In the genomic region with DNA sequence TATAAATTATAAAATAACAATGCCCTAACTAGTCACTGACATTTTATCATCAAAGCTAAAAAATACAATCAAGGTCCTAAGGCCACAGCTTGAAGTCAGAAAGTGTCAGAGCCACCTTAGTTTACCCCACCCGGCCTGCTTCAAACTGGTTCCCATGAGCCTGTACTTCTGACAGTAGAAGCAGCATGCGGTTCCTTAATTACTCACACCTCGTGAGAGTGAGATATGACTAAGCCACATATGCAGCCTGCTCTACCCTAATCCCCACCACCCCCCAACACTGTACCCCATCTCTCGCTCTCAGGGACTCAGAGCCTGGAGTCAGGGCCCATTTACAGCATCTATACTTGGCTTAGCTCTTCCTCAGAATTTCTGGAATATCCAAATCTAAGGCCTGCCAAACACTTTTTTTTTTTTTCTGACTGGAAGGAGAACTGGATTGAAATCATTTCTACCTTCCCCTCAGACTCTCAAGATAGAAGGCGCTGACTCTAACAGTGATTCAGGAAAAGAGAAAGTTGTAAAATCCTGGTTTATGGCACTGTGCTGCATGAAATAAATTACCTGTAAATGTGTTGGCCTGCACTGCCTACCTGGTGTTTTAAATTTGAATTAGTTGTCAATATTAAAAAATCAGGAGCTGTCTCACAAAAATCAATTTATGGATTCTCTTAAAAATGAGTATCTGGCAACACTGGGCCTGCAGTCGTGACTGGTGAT, we compare ENCODE assay signal across 1 cellular context.
TF ChIP-seq lines count a peak whose summit lies in the region.

No MANE protein-coding gene starts in this region.

TF ChIP-seq in SK-N-SH treated with all-trans-retinoic acid at 6 μM for 48 hours, 23 proteins besides CTCF, POLR2A, EP300 and RAD21 (continued from another document):
- TF ChIP-seq, protein P1, sequence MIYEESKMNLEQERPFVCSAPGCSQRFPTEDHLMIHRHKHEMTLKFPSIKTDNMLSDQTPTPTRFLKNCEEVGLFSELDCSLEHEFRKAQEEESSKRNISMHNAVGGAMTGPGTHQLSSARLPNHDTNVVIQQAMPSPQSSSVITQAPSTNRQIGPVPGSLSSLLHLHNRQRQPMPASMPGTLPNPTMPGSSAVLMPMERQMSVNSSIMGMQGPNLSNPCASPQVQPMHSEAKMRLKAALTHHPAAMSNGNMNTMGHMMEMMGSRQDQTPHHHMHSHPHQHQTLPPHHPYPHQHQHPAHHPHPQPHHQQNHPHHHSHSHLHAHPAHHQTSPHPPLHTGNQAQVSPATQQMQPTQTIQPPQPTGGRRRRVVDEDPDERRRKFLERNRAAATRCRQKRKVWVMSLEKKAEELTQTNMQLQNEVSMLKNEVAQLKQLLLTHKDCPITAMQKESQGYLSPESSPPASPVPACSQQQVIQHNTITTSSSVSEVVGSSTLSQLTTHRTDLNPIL (CRISPR knock-in tag; IDR thresholded peaks at IDR 0.05; ENCODE audit: low read depth): no peak
- TF ChIP-seq ZC3H10 (CRISPR knock-in tag; IDR thresholded peaks at IDR 0.05) (no peak), ZNF8 (CRISPR knock-in tag; IDR thresholded peaks at IDR 0.05) (no peak)
